16 cellular contexts compared by ENCODE assay signal in genomic region chr17:62617894-62618472, GRCh38. TPM values are rescaled to one million over a fixed set of nuclear protein-coding genes. Genes with fewer than 3 reads are reported as not detected.
DNase-seq lines count a peak whose midpoint lies in the region; ATAC-seq, FAIRE-seq and TF ChIP-seq lines count a peak whose summit lies in the region.
"Had no signal": no experiment of that assay in that cellular context is flagged by ENCODE, and none has a peak within 500 bp of the region (broad histone marks: within the 10 kb centered on the region; RNA-seq: fewer than 3 reads in every experiment).

No MANE protein-coding gene starts in this region.

- H3K4me1 Mint-ChIP-seq in dendritic cell treated with granulocyte-macrophage colony-stimulating factor and Interleukin-4, amounts not matched to agents 40 ng/mL and 50 ng/mL, for 4 days (ENCODE audit: low read depth), result peaks cover 12% of the 10 kb centered on the region
- H3K4me1 Mint-ChIP-seq: memory B cell had no signal

- H2AFZ ChIP-seq in IMR-90 (replicated peaks; ENCODE audit: low read length, poor library complexity) (no peak overlapping the region), HepG2 (ENCODE audit: low read length) (no peak overlapping the region)

- no peak for TF ChIP-seq EP300 in HepG2 (IDR thresholded peaks at IDR 0.05; ENCODE audit: low read depth in 2 of 2, low read length in 2 of 2)
- no peak for TF ChIP-seq EP300 in HepG2 (CRISPR knock-in tag; IDR thresholded peaks at IDR 0.05; ENCODE audit: borderline replicate concordance)

- no peaks in the 10 kb centered on the region; the same call in none of the 2 replicates for H4K20me1 ChIP-seq in IMR-90 (ENCODE audit: insufficient read depth, low read length)
- H4K20me1 ChIP-seq in HepG2 (ENCODE audit: insufficient read depth, low read length), result no peaks in the 10 kb centered on the region; the same call in 1 of the 2 replicates

- peak; percentile 29; the same call in 1 of the 2 replicates for ATAC-seq in IMR-90 (ENCODE audit: low read depth)
- ATAC-seq in HepG2, result peak; percentile 53
- ATAC-seq in HG02571 (IDR thresholded peaks at IDR 0.05; ENCODE audit: unreplicated experiment), result no peak

- no peak overlapping the region for H3K18ac ChIP-seq in IMR-90 (ENCODE audit: low read depth, low read length)

- peaks cover 6% of the 10 kb centered on the region for H3K4me1 ChIP-seq in IMR-90 (ENCODE audit: control insufficient read depth, insufficient read depth, low read length)
- peaks cover 36% of the 10 kb centered on the region for H3K4me1 ChIP-seq in HepG2 (ENCODE audit: insufficient read depth, low read length)

- WGBS in IMR-90 (ENCODE audit: extremely low coverage in 2 of 2, insufficient read length in 1 of 2), 2 experiments, result 83% methylated on average over 2 of the region's 6 CpGs; no CpG with 5 or more reads in 1 of the 2 experiments
- WGBS in HepG2 (ENCODE audit: low lambda C conversion rate), result 71% methylated on average over 6 of the region's 6 CpGs

- H4K91ac ChIP-seq in IMR-90 (ENCODE audit: insufficient read depth, low read depth, low read length), result no peak overlapping the region

- DNase-seq in AG10803 (ENCODE audit: low read depth), result peak; percentile 78
- peak; percentile 41 for DNase-seq in IMR-90
- peak; percentile 73 for DNase-seq in HepG2 (ENCODE audit: low spot score)
- DNase-seq in dorsolateral prefrontal cortex, result no peak
- no peak for DNase-seq in NCI-H146 (lab: John Stamatoyannopoulos, UW)
- DNase-seq in NCI-H2029 (lab: John Stamatoyannopoulos, UW), result no peak
- DNase-seq: activated CD4-positive, alpha-beta T cell treated with anti-CD3 and anti-CD28 coated beads for 48 hours; activated T-cell treated with anti-CD3 and anti-CD28 coated beads, Interleukin-2, amount 50 U/mL, for 48 hours; aorta; GDM1 had no signal

- intact Hi-C loops in IMR-90 (cut with micrococcal nuclease), result no loop called here
- intact Hi-C loops in dendritic cell treated with granulocyte-macrophage colony-stimulating factor and Interleukin-4, amounts not matched to agents 40 ng/mL and 50 ng/mL, for 4 days (cut with micrococcal nuclease), result no loop called here
- intact Hi-C loops in HepG2 (cut with micrococcal nuclease; ENCODE audit: unreplicated experiment), result no loop called here
- intact Hi-C loops in dorsolateral prefrontal cortex (cut with DNase I), result no loop called here

- H3K23ac ChIP-seq in IMR-90 (ENCODE audit: low read depth, low read length), result no peak overlapping the region

- BruUV-seq in IMR-90 (replicated peaks; lab: Mats Ljungman, UMichigan) (no TSS peak), HepG2 (replicated peaks; lab: Mats Ljungman, UMichigan) (no TSS peak)

- no peaks in the 10 kb centered on the region for H3K9me3 Mint-ChIP-seq in dendritic cell treated with granulocyte-macrophage colony-stimulating factor and Interleukin-4, amounts not matched to agents 40 ng/mL and 50 ng/mL, for 4 days
- H3K9me3 Mint-ChIP-seq: memory B cell had no signal

- H3K27ac Mint-ChIP-seq in dendritic cell treated with granulocyte-macrophage colony-stimulating factor and Interleukin-4, amounts not matched to agents 40 ng/mL and 50 ng/mL, for 4 days, result peak overlapping the region; percentile 37
- H3K27ac Mint-ChIP-seq: memory B cell had no signal

- H3K27me3 Mint-ChIP-seq in dendritic cell treated with granulocyte-macrophage colony-stimulating factor and Interleukin-4, amounts not matched to agents 40 ng/mL and 50 ng/mL, for 4 days, result no peaks in the 10 kb centered on the region
- H3K27me3 Mint-ChIP-seq: memory B cell had no signal

- CTCF ChIA-PET in IMR-90 (lab: Yijun Ruan, JAX), result no interaction called here
- CTCF ChIA-PET in HepG2 (lab: Yijun Ruan, JAX; ENCODE audit: low intra/inter-chr PET ratio, low total read pairs), result no interaction called here

- TF ChIP-seq CTCF in AG10803 (conservative IDR thresholded peaks at IDR 0.05; ENCODE audit: low read length), result no peak
- no peak for TF ChIP-seq CTCF in IMR-90 (conservative IDR thresholded peaks at IDR 0.05; ENCODE audit: low read depth, low read length)
- no peak for TF ChIP-seq CTCF in HepG2 (CRISPR knock-in tag; IDR thresholded peaks at IDR 0.05)
- no peak for TF ChIP-seq CTCF in dorsolateral prefrontal cortex (IDR thresholded peaks at IDR 0.05 in 54 of 56, conservative IDR thresholded peaks at IDR 0.05 in 2 of 56; ENCODE audit: low read depth in 1 of 56, partially characterized antibody in 56 of 56)

- H3K9me1 ChIP-seq in IMR-90 (ENCODE audit: insufficient read depth, low read length), result peaks cover 22% of the 10 kb centered on the region

- dilution Hi-C loops in IMR-90 (cut with HindIII; ENCODE audit: low sequenced_read_pairs, unreplicated experiment), result no loop called here

- H3K4me2 ChIP-seq in IMR-90 (ENCODE audit: low read depth, low read length), result no peak overlapping the region
- peak overlapping the region; percentile 69 for H3K4me2 ChIP-seq in HepG2 (ENCODE audit: low read depth, low read length)

- H3K27me3 ChIP-seq in IMR-90 (ENCODE audit: control insufficient read depth, insufficient read depth, low read length) (no peaks in the 10 kb centered on the region), HepG2 (ENCODE audit: control insufficient read depth in 1 of 2, insufficient read depth in 2 of 2, low read length in 2 of 2) (no peaks in the 10 kb centered on the region), dorsolateral prefrontal cortex (no peaks in the 10 kb centered on the region)
- H3K27me3 ChIP-seq: tibial nerve had no signal

- H2BK20ac ChIP-seq in IMR-90 (ENCODE audit: low read depth, low read length), result no peak overlapping the region

- no peak overlapping the region for H4K8ac ChIP-seq in IMR-90 (ENCODE audit: low read depth in 2 of 2, low read length in 2 of 2)

- H2AK9ac ChIP-seq in IMR-90 (replicated peaks; ENCODE audit: low read depth, low read length, poor library complexity), result peak overlapping the region; percentile 60

- TF ChIP-seq POLR2A in IMR-90 (IDR thresholded peaks at IDR 0.05; ENCODE audit: low read depth, low read length) (no peak), HepG2 (IDR thresholded peaks at IDR 0.05; ENCODE audit: insufficient read depth in 1 of 2, low read depth in 2 of 2, low read length in 2 of 2) (no peak)

- TF ChIP-seq RAD21 in IMR-90 (IDR thresholded peaks at IDR 0.05; ENCODE audit: low read length) (no peak), HepG2 (CRISPR knock-in tag; IDR thresholded peaks at IDR 0.05) (no peak)

- H3K9me3 ChIP-seq in IMR-90 (ENCODE audit: control insufficient read depth, insufficient read depth, low read length) (no peaks in the 10 kb centered on the region), HepG2 (ENCODE audit: low read length) (no peaks in the 10 kb centered on the region)
- H3K9me3 ChIP-seq: tibial nerve had no signal

- H3K9ac ChIP-seq in IMR-90 (ENCODE audit: low read depth, low read length) (no peak overlapping the region), HepG2 (ENCODE audit: insufficient read depth, low read depth, low read length) (peak overlapping the region; percentile 57; the same call in 1 of the 2 replicates)

- no peak for FAIRE-seq in HepG2 (lab: Jason Lieb, UNC)
- FAIRE-seq: GM18507, H54 had no signal

- H3K27ac ChIP-seq in IMR-90 (ENCODE audit: insufficient read depth, low read length) (no peak overlapping the region), HepG2 (ENCODE audit: extremely low read length, insufficient read depth, low read length) (peak overlapping the region; percentile 72), dorsolateral prefrontal cortex (peak overlapping the region in 4 of 59 donors; percentile 14 to 66 (median 30))
- H3K27ac ChIP-seq: tibial nerve had no signal

- H4K5ac ChIP-seq in IMR-90 (ENCODE audit: low read depth, low read length), result no peak overlapping the region

- no peak overlapping the region for H3K4ac ChIP-seq in IMR-90 (ENCODE audit: low read depth, low read length)

- H2BK120ac ChIP-seq in IMR-90 (ENCODE audit: low read depth, low read length), result no peak overlapping the region

- peaks cover 9% of the 10 kb centered on the region; the same call in 1 of the 2 replicates for H3K36me3 ChIP-seq in IMR-90 (ENCODE audit: control insufficient read depth, insufficient read depth, low read length)
- H3K36me3 ChIP-seq in HepG2 (replicated peaks in 1 of 2; ENCODE audit: control insufficient read depth in 1 of 2, insufficient read depth in 2 of 2, low read length in 2 of 2), result peaks cover 3 to 11% of the 10 kb centered on the region in 2 experiments; a peak in 4 of 5 replicates

- peaks cover 56% of the 10 kb centered on the region for H3K36me3 Mint-ChIP-seq in dendritic cell treated with granulocyte-macrophage colony-stimulating factor and Interleukin-4, amounts not matched to agents 40 ng/mL and 50 ng/mL, for 4 days (ENCODE audit: low read depth)

- H3K79me1 ChIP-seq in IMR-90 (ENCODE audit: low read depth in 1 of 2, low read length in 2 of 2), result peaks cover 6 to 41% of the 10 kb centered on the region in 2 experiments; a peak in 3 of 4 replicates

- no peak overlapping the region for H2BK5ac ChIP-seq in IMR-90 (ENCODE audit: low read depth, low read length, poor library complexity, severe bottlenecking)

- POLR2A ChIA-PET in IMR-90 (lab: Charles Lee; ENCODE audit: unreplicated experiment), result no interaction called here
- POLR2A ChIA-PET in HepG2 (lab: Yijun Ruan, JAX), result no interaction called here

- in situ Hi-C loops in IMR-90 (cut with MboI; ENCODE audit: low sequenced_read_pairs) (no loop called here), HepG2 (cut with HindIII; ENCODE audit: extremely low pct_ligation_motif_present, low pct_unique_long_range_greater_than_20kb) (no loop called here)

- no peak overlapping the region for H3K4me3 Mint-ChIP-seq in dendritic cell treated with granulocyte-macrophage colony-stimulating factor and Interleukin-4, amounts not matched to agents 40 ng/mL and 50 ng/mL, for 4 days
- H3K4me3 Mint-ChIP-seq: memory B cell had no signal

- H3K4me3 ChIP-seq in AG10803 (ENCODE audit: low read length), result no peak overlapping the region
- H3K4me3 ChIP-seq in IMR-90 (ENCODE audit: insufficient read depth, low read depth, low read length), result no peak overlapping the region
- H3K4me3 ChIP-seq in HepG2 (replicated peaks in 1 of 3; ENCODE audit: insufficient read depth in 1 of 3, low read depth in 2 of 3, low read length in 3 of 3), result peak overlapping the region in 1 of 3 experiments; percentile 29; a peak in 1 of 6 replicates
- no peak overlapping the region for H3K4me3 ChIP-seq in dorsolateral prefrontal cortex
- H3K4me3 ChIP-seq: tibial nerve had no signal

- H2AK5ac ChIP-seq in IMR-90 (ENCODE audit: low read depth, low read length), result 0 out of 2 replicates have a peak overlapping the region, but pooled peaks have one; percentile 15

- no peak overlapping the region for H3K56ac ChIP-seq in IMR-90 (ENCODE audit: extremely low read depth, insufficient read depth, low read length)

- H3K79me2 ChIP-seq in HepG2 (ENCODE audit: insufficient read depth, low read length), result no peaks in the 10 kb centered on the region

- no peak overlapping the region for H2BK15ac ChIP-seq in IMR-90 (ENCODE audit: low read depth, low read length)

- H3K14ac ChIP-seq in IMR-90 (replicated peaks; ENCODE audit: low read depth, low read length), result no peak overlapping the region

RNA-seq across cellular contexts. Expression of gene MRC2, which starts 9.5 kb away (rescaled TPM):
- total RNA-seq in IMR-90 (2012; rRNA removed) (37.5 and 39.3 TPM in 2 replicates), HepG2 (2016; rRNA removed; fragmentation: Illumina TruSeq; extraction: Trizol) (not detected in 2 replicates), dorsolateral prefrontal cortex (10 to 100 TPM in 45 of 120 experiments, 1 to 10 TPM in 75; 2.8 to 24.9 (median 9.1) TPM)
- polyA plus RNA-seq in IMR-90 (2012; rRNA removed) (137 and 152 TPM in 2 replicates), HepG2 (2011; rRNA removed) (not detected in 2 replicates)
- 88.6 and 140 TPM in 2 replicates for polyA plus RNA-seq in IMR-90 (2012; cell fraction: cytosol; rRNA removed)
- polyA plus RNA-seq in IMR-90 (2012; cell fraction: nucleus; rRNA removed; ENCODE audit: low replicate concordance), result 194 and 479 TPM in 2 replicates
- not detected in 2 replicates for total RNA-seq in HepG2 (2016; cell fraction: cytosol; rRNA removed; fragmentation: Illumina TruSeq; extraction: Trizol; ENCODE audit: low read depth)
- not detected in 2 replicates for total RNA-seq in HepG2 (2016; cell fraction: insoluble cytoplasmic fraction; rRNA removed; fragmentation: Illumina TruSeq; extraction: Trizol)
- total RNA-seq in HepG2 (2016; cell fraction: membrane; rRNA removed; fragmentation: Illumina TruSeq; extraction: Trizol), result not detected in 2 replicates
- not detected in 2 replicates for total RNA-seq in HepG2 (2016; cell fraction: nucleus; rRNA removed; fragmentation: Illumina TruSeq; extraction: Trizol)
- not detected in 2 replicates for polyA plus RNA-seq in HepG2 (2011; cell fraction: cytosol; rRNA removed)
- polyA plus RNA-seq in HepG2 (2011; cell fraction: nucleus; rRNA removed), result 0.03 and 0.10 TPM in 2 replicates
- 0.01 TPM in 1 of 2 replicates, not detected in the other for polyA plus RNA-seq in HepG2 (2012)
- polyA plus RNA-seq in HepG2 (2016; cell fraction: cytosol; fragmentation: Illumina TruSeq; extraction: Trizol; ENCODE audit: low read depth), result not detected in 2 replicates
- polyA plus RNA-seq in HepG2 (2016; cell fraction: insoluble cytoplasmic fraction; fragmentation: Illumina TruSeq; extraction: Trizol; ENCODE audit: low read depth), result not detected in 2 replicates
- not detected in 2 replicates for polyA plus RNA-seq in HepG2 (2016; cell fraction: membrane; fragmentation: Illumina TruSeq; extraction: Trizol; ENCODE audit: low read depth)
- not detected in 2 replicates for polyA plus RNA-seq in HepG2 (2016; cell fraction: nucleus; fragmentation: Illumina TruSeq; extraction: Trizol; ENCODE audit: insufficient read depth, low read depth)
- 0.04 and 20.3 TPM in 2 replicates for polyA minus RNA-seq in HepG2 (2011; rRNA and poly(A)+ RNA removed; ENCODE audit: low replicate concordance)
- polyA minus RNA-seq in HepG2 (2011; cell fraction: cytosol; rRNA and poly(A)+ RNA removed), result 0.26 TPM in 1 of 2 replicates, not detected in the other
- 0.12 and 0.39 TPM in 2 replicates for polyA minus RNA-seq in HepG2 (2011; cell fraction: nucleus; rRNA and poly(A)+ RNA removed)

Comparison
In these comparisons a context has a peak if more than half of its experiments do, and no peak if none do; other contexts are left out.
1. DNase-seq: peak in AG10803 (single experiment), IMR-90 (single experiment) and HepG2 (single experiment); none in dorsolateral prefrontal cortex (0 of 10), NCI-H146 (single experiment) and NCI-H2029 (single experiment).